Comparison of ENCODE assay signal across 1 cellular context in genomic region chr16:67935096-67935401, GRCh38.
TF ChIP-seq lines count a peak whose summit lies in the region.

No MANE protein-coding gene starts in this region.

TF ChIP-seq in IMR-90, 13 proteins besides CTCF, POLR2A, EP300 and RAD21 (continued from another document):
- TF ChIP-seq RCOR1 (IDR thresholded peaks at IDR 0.05; ENCODE audit: insufficient replicate concordance, low read length): no peak
- TF ChIP-seq BHLHE40 (IDR thresholded peaks at IDR 0.05; ENCODE audit: low read depth, low read length): no peak
- no peak for TF ChIP-seq MAZ (IDR thresholded peaks at IDR 0.05; ENCODE audit: borderline replicate concordance, low read depth, low read length)
- no peak for TF ChIP-seq CEBPB (IDR thresholded peaks at IDR 0.05; ENCODE audit: low read depth, low read length)
- TF ChIP-seq ELK1 (IDR thresholded peaks at IDR 0.05; ENCODE audit: borderline replicate concordance, low read depth, low read length): no peak
- TF ChIP-seq RFX5 (IDR thresholded peaks at IDR 0.05; ENCODE audit: low read depth, low read length): no peak
